15 cellular contexts compared by ENCODE assay signal in the genomic region with DNA sequence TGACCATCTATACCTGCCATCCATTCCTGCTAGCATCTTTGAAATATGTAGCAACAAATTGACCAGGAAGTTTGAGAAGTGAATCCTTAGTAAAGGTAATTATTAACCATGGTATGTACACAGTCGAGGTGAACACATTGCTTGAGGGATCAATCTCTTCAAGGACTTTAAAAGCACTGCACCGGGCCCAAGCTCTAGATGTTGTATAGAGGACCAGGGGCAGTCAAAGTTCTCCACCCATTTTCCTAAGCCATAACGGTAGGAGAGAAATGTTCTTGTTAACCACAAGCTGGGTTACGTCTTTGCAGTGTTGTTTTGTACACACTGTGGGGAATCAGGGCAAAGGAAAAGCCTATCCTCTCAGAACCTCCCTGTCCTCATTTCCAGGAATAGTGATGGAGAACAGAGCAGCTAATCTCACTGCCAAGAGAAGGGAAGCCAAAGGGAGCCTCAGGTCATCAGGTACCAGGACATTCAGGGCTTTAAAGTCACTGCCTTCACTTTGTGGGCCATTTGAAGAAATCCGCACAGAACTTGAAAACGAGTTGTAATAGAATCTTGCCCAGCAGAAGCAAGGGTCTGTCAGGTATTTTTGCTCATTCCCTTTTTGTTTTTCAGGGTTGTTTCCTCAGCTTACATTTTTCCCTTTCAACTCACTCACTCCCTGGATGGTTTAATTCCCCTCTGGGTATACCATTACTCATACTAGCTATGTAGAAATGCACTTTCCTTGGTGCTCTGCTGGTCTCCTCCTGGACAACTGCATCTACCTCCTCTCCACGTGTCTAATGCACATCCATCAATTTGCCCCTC. TPM values are rescaled to one million over a fixed set of nuclear protein-coding genes. Genes with fewer than 3 reads are reported as not detected.
DNase-seq lines count a peak whose midpoint lies in the region; TF ChIP-seq lines count a peak whose summit lies in the region.
"Had no signal": no experiment of that assay in that cellular context is flagged by ENCODE, and none has a peak within 500 bp of the region (broad histone marks: within the 10 kb centered on the region; RNA-seq: fewer than 3 reads in every experiment).

No MANE protein-coding gene starts in this region.

- H3K27me3 ChIP-seq in esophagus muscularis mucosa (no peaks in the 10 kb centered on the region), osteoblast (ENCODE audit: insufficient read depth, low read length) (peaks cover 17% of the 10 kb centered on the region)
- H3K27me3 ChIP-seq: brain microvascular endothelial cell had no signal

- no peak for TF ChIP-seq POLR2A in esophagus muscularis mucosa (IDR thresholded peaks at IDR 0.05; ENCODE audit: low read depth)

- DNase-seq in COLO668 (lab: John Stamatoyannopoulos, UW; ENCODE audit: unreplicated experiment) = peak; percentile 28
- peak; percentile 58 for DNase-seq in HT-29 (ENCODE audit: low spot score)
- no peak for DNase-seq in esophagus muscularis mucosa (ENCODE audit: extremely low spot score)
- DNase-seq in osteoblast (ENCODE audit: insufficient read length, low spot score, missing footprints) = peak; percentile 79
- no peak for DNase-seq in NCI-H2227 (lab: John Stamatoyannopoulos, UW; ENCODE audit: unreplicated experiment)
- DNase-seq in activated T-cell treated with anti-CD3 and anti-CD28 coated beads, Interleukin-2, amount 50 U/mL, for 24 hours = no peak
- no peak for DNase-seq in NCI-H2227 treated with DMSO at 0.1 percent for 48 hours (lab: John Stamatoyannopoulos, UW)
- DNase-seq in RKO (ENCODE audit: low spot score) = no peak
- DNase-seq: activated effector memory CD4-positive, alpha-beta T cell treated with anti-CD3 and anti-CD28 coated beads, Interleukin-2, amount 50 U/mL, for 16 hours; AML-193; brain microvascular endothelial cell; effector memory CD4-positive, alpha-beta T cell; MV-4-11; substantia nigra had no signal

- no peaks in the 10 kb centered on the region for H3K9me3 Mint-ChIP-seq in activated T-cell treated with anti-CD3 and anti-CD28 coated beads, Interleukin-2, amount 50 U/mL, for 24 hours
- H3K9me3 Mint-ChIP-seq: neural progenitor cell had no signal

- H3K4me1 Mint-ChIP-seq in activated T-cell treated with anti-CD3 and anti-CD28 coated beads, Interleukin-2, amount 50 U/mL, for 24 hours (ENCODE audit: low read depth) = peaks cover 13% of the 10 kb centered on the region
- H3K4me1 Mint-ChIP-seq: neural progenitor cell had no signal

- H3K4me2 ChIP-seq in osteoblast (ENCODE audit: insufficient read depth, low read length) = no peak overlapping the region
- H3K4me2 ChIP-seq: neural progenitor cell had no signal

- no peaks in the 10 kb centered on the region for H3K27me3 Mint-ChIP-seq in activated T-cell treated with anti-CD3 and anti-CD28 coated beads, Interleukin-2, amount 50 U/mL, for 24 hours

- H3K4me3 ChIP-seq in esophagus muscularis mucosa = no peak overlapping the region
- H3K4me3 ChIP-seq in osteoblast (ENCODE audit: insufficient read depth, low read length) = no peak overlapping the region
- H3K4me3 ChIP-seq: neural progenitor cell had no signal

- H3K9me3 ChIP-seq in esophagus muscularis mucosa (no peaks in the 10 kb centered on the region), osteoblast (ENCODE audit: low read depth, low read length) (no peaks in the 10 kb centered on the region)

- H3K36me3 ChIP-seq in esophagus muscularis mucosa (no peaks in the 10 kb centered on the region), osteoblast (ENCODE audit: insufficient read depth, low read length) (no peaks in the 10 kb centered on the region)
- H3K36me3 ChIP-seq: brain microvascular endothelial cell, neural progenitor cell had no signal

- H3K36me3 Mint-ChIP-seq in activated T-cell treated with anti-CD3 and anti-CD28 coated beads, Interleukin-2, amount 50 U/mL, for 24 hours (ENCODE audit: low read depth) = no peaks in the 10 kb centered on the region
- H3K36me3 Mint-ChIP-seq: neural progenitor cell had no signal

- no peak overlapping the region for H2AFZ ChIP-seq in osteoblast (ENCODE audit: low read length)
- H2AFZ ChIP-seq: neural progenitor cell had no signal

- TF ChIP-seq EP300 in esophagus muscularis mucosa (IDR thresholded peaks at IDR 0.05) = peak; percentile 53

- intact Hi-C loops in esophagus muscularis mucosa (cut with DNase I) = no loop called here

- H4K20me1 ChIP-seq in osteoblast (ENCODE audit: insufficient read depth, low read length) = no peaks in the 10 kb centered on the region

- no peak overlapping the region for H3K27ac Mint-ChIP-seq in activated T-cell treated with anti-CD3 and anti-CD28 coated beads, Interleukin-2, amount 50 U/mL, for 24 hours
- H3K27ac Mint-ChIP-seq: neural progenitor cell had no signal

- H3K27ac ChIP-seq in esophagus muscularis mucosa (replicated peaks in 1 of 4) = peak overlapping the region in 2 of 4 donors; percentile 7 to 28
- H3K27ac ChIP-seq in osteoblast (ENCODE audit: low read depth, low read length) = no peak overlapping the region
- H3K27ac ChIP-seq: brain microvascular endothelial cell, neural progenitor cell had no signal

- H3K4me1 ChIP-seq in esophagus muscularis mucosa (peaks cover 4 to 41% (median 20%) of the 10 kb centered on the region in 4 donors), osteoblast (ENCODE audit: insufficient read depth, low read length) (peaks cover 9% of the 10 kb centered on the region)

- 64% methylated on average over 7 of the region's 7 CpGs for WGBS in esophagus muscularis mucosa

- TF ChIP-seq CTCF in esophagus muscularis mucosa (IDR thresholded peaks at IDR 0.05) = no peak
- no peak for TF ChIP-seq CTCF in osteoblast (IDR thresholded peaks at IDR 0.05; ENCODE audit: extremely low read depth, low read depth, low read length)

- H3K79me2 ChIP-seq in osteoblast (ENCODE audit: insufficient read depth, low read length) = no peaks in the 10 kb centered on the region

- no peak overlapping the region for H3K4me3 Mint-ChIP-seq in activated T-cell treated with anti-CD3 and anti-CD28 coated beads, Interleukin-2, amount 50 U/mL, for 24 hours
- H3K4me3 Mint-ChIP-seq: neural progenitor cell had no signal

RNA-seq across cellular contexts. Expression of a gene that starts 5.3 kb away (rescaled TPM):
- total RNA-seq in HT-29 (2014; rRNA removed; shearing (Covaris generic)) = 29.0 and 30.7 TPM in 2 replicates
- total RNA-seq in esophagus muscularis mucosa (10 to 100 TPM; 14.5 to 27.6 (median 23.7) TPM), osteoblast (2.4 and 2.9 TPM in 2 replicates)

RNA-seq across cellular contexts. Expression of a gene that starts 22.7 kb away (rescaled TPM):
- total RNA-seq in HT-29 (2014; rRNA removed; shearing (Covaris generic)) = not detected in 2 replicates
- total RNA-seq in esophagus muscularis mucosa (1 to 10 TPM in 2 of 4 donors, under 1 TPM in 1, not detected in 1; 0.97 to 2.0 (median 1.2) TPM), osteoblast (under 0.01 and 0.29 TPM in 2 replicates)

Comparison
In these comparisons a context has a peak if more than half of its experiments do, and no peak if none do; other contexts are left out.
1. DNase-seq: peak in COLO668 (single experiment), HT-29 (single experiment) and osteoblast (single experiment); none in esophagus muscularis mucosa (single experiment), NCI-H2227 (single experiment), activated T-cell treated with anti-CD3 and anti-CD28 coated beads, Interleukin-2, amount 50 U/mL, for 24 hours (single experiment), NCI-H2227 treated with DMSO at 0.1 percent for 48 hours (single experiment) and RKO (single experiment).